In the genomic region with DNA sequence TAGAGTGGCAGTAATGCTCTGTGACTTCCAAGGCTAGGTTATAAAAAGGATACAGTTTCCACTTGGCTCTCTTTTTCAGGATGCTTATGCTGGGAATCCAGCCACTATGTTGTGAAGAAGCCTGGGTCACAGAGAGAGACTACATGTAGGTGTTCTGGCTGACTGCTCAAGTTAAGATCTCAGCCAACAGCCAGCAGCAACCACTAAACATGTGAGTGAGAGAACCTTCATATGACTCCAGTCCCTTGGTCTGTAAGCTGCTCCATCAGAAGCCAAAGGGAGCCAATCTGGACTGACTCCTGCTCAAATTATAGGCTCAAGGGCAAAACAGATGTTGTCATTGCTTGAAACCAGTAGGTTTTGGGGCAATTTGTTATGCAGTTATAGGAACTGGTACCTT, we compare ENCODE assay signal across 16 cellular contexts.
DNase-seq lines count a peak whose midpoint lies in the region; ATAC-seq and TF ChIP-seq lines count a peak whose summit lies in the region.
"Had no signal": no experiment of that assay in that cellular context is flagged by ENCODE, and none has a peak within 500 bp of the region (broad histone marks: within the 10 kb centered on the region; RNA-seq: fewer than 3 reads in every experiment).

No MANE protein-coding gene starts in this region.

- no peak overlapping the region for H3K4me3 ChIP-seq in CD4-positive, alpha-beta memory T cell (ENCODE audit: low read length in 2 of 2)
- no peak overlapping the region for H3K4me3 ChIP-seq in endodermal cell (ENCODE audit: low read length)
- H3K4me3 ChIP-seq in brain microvascular endothelial cell (ENCODE audit: low read depth, low read length): no peak overlapping the region
- H3K4me3 ChIP-seq: ascending aorta had no signal

- peaks cover 6% of the 10 kb centered on the region for H3K36me3 ChIP-seq in CD4-positive, alpha-beta memory T cell (ENCODE audit: insufficient read depth, low read length)
- H3K36me3 ChIP-seq in endodermal cell (ENCODE audit: control insufficient read depth, insufficient read depth, low read length) (no peaks in the 10 kb centered on the region), brain microvascular endothelial cell (replicated peaks) (no peaks in the 10 kb centered on the region)
- H3K36me3 ChIP-seq: ascending aorta had no signal

- ATAC-seq in GM18861 (IDR thresholded peaks at IDR 0.05; ENCODE audit: unreplicated experiment): peak; percentile 42
- ATAC-seq in HG02938 (IDR thresholded peaks at IDR 0.05; ENCODE audit: unreplicated experiment): peak; percentile 46

- no peak for DNase-seq in CD4-positive, alpha-beta memory T cell
- peak; percentile 69 for DNase-seq in endodermal cell
- DNase-seq in iPS-NIHi11 (ENCODE audit: low spot score): no peak
- DNase-seq in DMS153 treated with DMSO at 0.1 percent for 48 hours (lab: John Stamatoyannopoulos, UW; ENCODE audit: unreplicated experiment): no peak
- no peak for DNase-seq in brain microvascular endothelial cell
- no peak for DNase-seq in posterior cingulate gyrus
- DNase-seq: activated CD4-positive, alpha-beta T cell treated with anti-CD3 and anti-CD28 coated beads for 4 hours; NCI-H2171 treated with DMSO at 0.1 percent for 48 hours; nucleus accumbens; stimulated activated CD4-positive, alpha-beta T cell treated with anti-CD3 and anti-CD28 coated beads, Interleukin-2, amount 100 ng/mL, for 48 hours; T-helper 9 cell had no signal

- H3K9me3 ChIP-seq in CD4-positive, alpha-beta memory T cell (ENCODE audit: control insufficient read depth in 1 of 2, low read length in 2 of 2): no peaks in the 10 kb centered on the region
- no peaks in the 10 kb centered on the region for H3K9me3 ChIP-seq in endodermal cell (ENCODE audit: control insufficient read depth, low read length)
- H3K9me3 ChIP-seq: ascending aorta had no signal

- no peaks in the 10 kb centered on the region for H3K27me3 ChIP-seq in CD4-positive, alpha-beta memory T cell (ENCODE audit: insufficient read depth, low read length)
- no peaks in the 10 kb centered on the region for H3K27me3 ChIP-seq in endodermal cell (ENCODE audit: control insufficient read depth, insufficient read depth, low read length, poor library complexity, severe bottlenecking)
- no peaks in the 10 kb centered on the region for H3K27me3 ChIP-seq in brain microvascular endothelial cell (replicated peaks)
- H3K27me3 ChIP-seq: ascending aorta had no signal

- intact Hi-C loops in CD4-positive, alpha-beta memory T cell (cut with micrococcal nuclease): no loop called here
- intact Hi-C loops in posterior cingulate gyrus (cut with DNase I): no loop called here

- peaks cover 11 to 18% of the 10 kb centered on the region in 2 donors for H3K36me3 Mint-ChIP-seq in CD4-positive, alpha-beta memory T cell
- H3K36me3 Mint-ChIP-seq in endodermal cell (ENCODE audit: low read depth): no peaks in the 10 kb centered on the region

- H3K4me1 ChIP-seq in CD4-positive, alpha-beta memory T cell (ENCODE audit: insufficient read depth, low read length): peaks cover 11% of the 10 kb centered on the region
- H3K4me1 ChIP-seq in endodermal cell (ENCODE audit: control insufficient read depth, insufficient read depth, low read length): peaks cover 3% of the 10 kb centered on the region
- H3K4me1 ChIP-seq: ascending aorta had no signal

- H3K9me3 Mint-ChIP-seq in CD4-positive, alpha-beta memory T cell: no peaks in the 10 kb centered on the region
- no peaks in the 10 kb centered on the region for H3K9me3 Mint-ChIP-seq in endodermal cell
- H3K9me3 Mint-ChIP-seq: IgD-negative memory B cell, type B pancreatic cell had no signal

- no peaks in the 10 kb centered on the region for H3K27me3 Mint-ChIP-seq in CD4-positive, alpha-beta memory T cell
- H3K27me3 Mint-ChIP-seq in endodermal cell (ENCODE audit: insufficient read depth): no peaks in the 10 kb centered on the region
- H3K27me3 Mint-ChIP-seq: type B pancreatic cell had no signal

- H3K27ac Mint-ChIP-seq in CD4-positive, alpha-beta memory T cell: peak overlapping the region in 4 of 7 donors; percentile 24 to 70 (median 67)
- H3K27ac Mint-ChIP-seq in endodermal cell: peak overlapping the region; percentile 78

- POLR2A ChIA-PET in CD4-positive, alpha-beta memory T cell (lab: Charles Lee; ENCODE audit: partially characterized antibody): no interaction called here

- TF ChIP-seq CTCF in endodermal cell (conservative IDR thresholded peaks at IDR 0.05) (no peak), brain microvascular endothelial cell (IDR thresholded peaks at IDR 0.05; ENCODE audit: low read depth, low read length, missing control alignments) (no peak)

- no peak overlapping the region for H3K4me3 Mint-ChIP-seq in CD4-positive, alpha-beta memory T cell
- no peak overlapping the region for H3K4me3 Mint-ChIP-seq in endodermal cell
- H3K4me3 Mint-ChIP-seq: IgD-negative memory B cell, type B pancreatic cell had no signal

- in situ Hi-C loops in brain microvascular endothelial cell (cut with HindIII; ENCODE audit: low pct_ligation_motif_present, low sequenced_read_pairs): no loop called here

- CTCF ChIA-PET in CD4-positive, alpha-beta memory T cell (lab: Charles Lee; ENCODE audit: partially characterized antibody): no interaction called here

- H3K4me1 Mint-ChIP-seq in CD4-positive, alpha-beta memory T cell: peaks cover 21 to 56% (median 33%) of the 10 kb centered on the region in 4 donors
- H3K4me1 Mint-ChIP-seq in endodermal cell: peaks cover 38% of the 10 kb centered on the region

- no peak overlapping the region for H3K27ac ChIP-seq in CD4-positive, alpha-beta memory T cell (ENCODE audit: low read depth, low read length)
- no peak overlapping the region for H3K27ac ChIP-seq in endodermal cell (ENCODE audit: low read depth, low read length)
- no peak overlapping the region for H3K27ac ChIP-seq in brain microvascular endothelial cell
- H3K27ac ChIP-seq: ascending aorta had no signal

- H3K9ac ChIP-seq in endodermal cell (ENCODE audit: extremely low read depth, low read length, poor library complexity, severe bottlenecking): no peak overlapping the region
